Comparison of ENCODE assay signal across 8 cellular contexts in the genomic region with DNA sequence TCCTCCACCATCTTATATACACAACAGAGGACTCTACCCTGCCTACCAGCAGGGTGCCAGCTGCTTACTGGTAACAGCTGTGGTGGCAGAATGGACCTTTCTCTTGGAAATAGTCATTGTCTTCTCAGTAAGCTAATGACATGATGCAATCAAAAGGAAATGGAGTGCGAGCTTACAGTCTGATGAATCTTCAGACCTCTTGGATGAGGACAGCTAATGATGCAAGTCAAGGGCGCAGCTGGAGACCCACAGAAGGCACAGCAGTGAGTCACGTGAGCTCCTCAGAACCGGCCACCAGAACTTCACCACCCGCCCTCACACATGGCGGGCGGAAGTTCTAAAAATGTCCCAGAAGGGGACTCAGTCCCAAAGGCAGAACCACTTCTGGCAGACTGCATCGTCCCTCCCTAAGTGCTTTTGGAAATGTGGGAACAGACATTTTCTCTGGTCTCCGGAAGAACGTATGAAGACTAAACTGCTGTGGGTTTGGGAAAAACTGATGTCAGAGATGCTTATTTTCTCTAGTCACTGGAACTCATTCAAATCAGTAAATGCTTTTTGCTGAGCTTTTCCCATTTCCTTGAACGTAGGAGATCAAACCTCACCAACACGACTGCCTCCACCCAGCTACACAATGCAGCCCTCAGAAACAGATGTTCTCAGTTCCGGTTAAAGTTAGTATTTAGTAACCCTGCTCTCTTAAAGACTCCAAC.
A peak's percentile ranks its signal among the peaks of the same experiment; 100 is the strongest.
DNase-seq lines count a peak whose midpoint lies in the region; ATAC-seq and FAIRE-seq lines count a peak whose summit lies in the region.

No MANE protein-coding gene starts in this region.

- peak; percentile 31 for ATAC-seq in activated T-helper 17 cell treated with anti-CD3 and anti-CD28 coated beads, Interleukin-2, amount 50 U/mL, for 72 hours (replicated peaks)
- ATAC-seq in GM19324 (IDR thresholded peaks at IDR 0.05; ENCODE audit: low FRiP score, unreplicated experiment) (no peak), GM18858 (IDR thresholded peaks at IDR 0.05; ENCODE audit: unreplicated experiment) (no peak)

- no peak for FAIRE-seq in RCC 7860 (lab: Jason Lieb, UNC)

- no peak overlapping the region for H3K27ac Mint-ChIP-seq in activated naive CD4-positive, alpha-beta T cell treated with anti-CD3 and anti-CD28 coated beads for 36 hours
- no peak overlapping the region for H3K27ac Mint-ChIP-seq in activated T-helper 17 cell treated with anti-CD3 and anti-CD28 coated beads, Interleukin-2, amount 50 U/mL, for 72 hours

- H3K27me3 Mint-ChIP-seq in activated naive CD4-positive, alpha-beta T cell treated with anti-CD3 and anti-CD28 coated beads for 36 hours (ENCODE audit: low read depth): no peaks in the 10 kb centered on the region
- H3K27me3 Mint-ChIP-seq in activated T-helper 17 cell treated with anti-CD3 and anti-CD28 coated beads, Interleukin-2, amount 50 U/mL, for 72 hours: no peaks in the 10 kb centered on the region

- H3K4me1 Mint-ChIP-seq in activated naive CD4-positive, alpha-beta T cell treated with anti-CD3 and anti-CD28 coated beads for 36 hours (ENCODE audit: low read depth): peaks cover 5% of the 10 kb centered on the region
- H3K4me1 Mint-ChIP-seq in activated T-helper 17 cell treated with anti-CD3 and anti-CD28 coated beads, Interleukin-2, amount 50 U/mL, for 72 hours: peaks cover 5% of the 10 kb centered on the region

- DNase-seq in activated naive CD4-positive, alpha-beta T cell treated with anti-CD3 and anti-CD28 coated beads for 36 hours: peak; percentile 20
- no peak for DNase-seq in activated naive CD4-positive, alpha-beta T cell treated with anti-CD3 and anti-CD28 coated beads, Interleukin-2, amount 50 U/mL, for 16 hours
- DNase-seq in iPS DF 4.7 (ENCODE audit: extremely low read depth, low spot score) (peak; percentile 89), superior temporal gyrus (ENCODE audit: extremely low spot score) (peak; percentile 27), RCC 7860 (ENCODE audit: low spot score) (no peak)

- no peaks in the 10 kb centered on the region for H3K9me3 Mint-ChIP-seq in activated naive CD4-positive, alpha-beta T cell treated with anti-CD3 and anti-CD28 coated beads for 36 hours
- no peaks in the 10 kb centered on the region for H3K9me3 Mint-ChIP-seq in activated T-helper 17 cell treated with anti-CD3 and anti-CD28 coated beads, Interleukin-2, amount 50 U/mL, for 72 hours

- no peak overlapping the region for H3K4me3 Mint-ChIP-seq in activated naive CD4-positive, alpha-beta T cell treated with anti-CD3 and anti-CD28 coated beads for 36 hours
- H3K4me3 Mint-ChIP-seq in activated T-helper 17 cell treated with anti-CD3 and anti-CD28 coated beads, Interleukin-2, amount 50 U/mL, for 72 hours: no peak overlapping the region

- H3K36me3 Mint-ChIP-seq in activated naive CD4-positive, alpha-beta T cell treated with anti-CD3 and anti-CD28 coated beads for 36 hours (ENCODE audit: low read depth): no peaks in the 10 kb centered on the region
- H3K36me3 Mint-ChIP-seq in activated T-helper 17 cell treated with anti-CD3 and anti-CD28 coated beads, Interleukin-2, amount 50 U/mL, for 72 hours (ENCODE audit: low read depth): no peaks in the 10 kb centered on the region

- intact Hi-C loops in activated naive CD4-positive, alpha-beta T cell treated with anti-CD3 and anti-CD28 coated beads for 36 hours (cut with micrococcal nuclease): loop anchor here (10.0 kb wide), 1 partner anchor 682 kb away; no protein-coding TSS in a partner anchor

- CTCF ChIA-PET in activated naive CD4-positive, alpha-beta T cell treated with anti-CD3 and anti-CD28 coated beads for 36 hours (lab: Charles Lee): interaction anchor here (0.5 to 1.8 kb wide), 6 partner anchors 24 to 276 kb away, joined by 3 to 8 read pairs (median 3); no protein-coding TSS in a partner anchor

Comparison
In these comparisons a context has a peak if more than half of its experiments do, and no peak if none do; other contexts are left out.
1. DNase-seq: peak in activated naive CD4-positive, alpha-beta T cell treated with anti-CD3 and anti-CD28 coated beads for 36 hours (single experiment), iPS DF 4.7 (single experiment) and superior temporal gyrus (single experiment); none in activated naive CD4-positive, alpha-beta T cell treated with anti-CD3 and anti-CD28 coated beads, Interleukin-2, amount 50 U/mL, for 16 hours (single experiment) and RCC 7860 (single experiment).